In genomic region chr1:236281286-236282158, GRCh38 we compare ENCODE assay signal across 8 cellular contexts. TPM values are rescaled to one million over a fixed set of nuclear protein-coding genes. Genes with fewer than 3 reads are reported as not detected.
DNase-seq lines count a peak whose midpoint lies in the region; ATAC-seq and TF ChIP-seq lines count a peak whose summit lies in the region.

Gene ERO1B, minus strand, starts transcription at chr1:236281958. Its CDS starts 175 bp downstream, at chr1:236281783.

- no peak within 1 kb of the TSS for H4K8ac ChIP-seq in IMR-90 (ENCODE audit: low read depth in 2 of 2, low read length in 2 of 2)

- H4K20me1 ChIP-seq in IMR-90 (ENCODE audit: insufficient read depth, low read length) (no peaks in the 10 kb centered on the region), OCI-LY7 (ENCODE audit: insufficient read depth, low read length) (no peaks in the 10 kb centered on the region)

- DNase-seq in DMS153 treated with DMSO at 0.1 percent for 48 hours (lab: John Stamatoyannopoulos, UW; ENCODE audit: unreplicated experiment) = peak; percentile 46
- peak; percentile 90 for DNase-seq in IMR-90
- peak; percentile 99 for DNase-seq in OCI-LY7 (ENCODE audit: low spot score)
- peak; percentile 97 for DNase-seq in activated T-cell treated with anti-CD3 and anti-CD28 coated beads for 48 hours (ENCODE audit: low read depth)
- peak; percentile 96 to 98 for DNase-seq in erythroblast (lab: John Stamatoyannopoulos, UW)
- peak; percentile 86 to 95 for DNase-seq in stimulated activated CD8-positive, alpha-beta memory T cell treated with anti-CD3 and anti-CD28 coated beads, Interleukin-4, amount 100 ng/mL, for 4 hours (ENCODE audit: low read depth in 2 of 2, low spot score in 1 of 2)

- TF ChIP-seq CTCF in IMR-90 (conservative IDR thresholded peaks at IDR 0.05; ENCODE audit: low read depth, low read length) = no peak
- no peak for TF ChIP-seq CTCF in OCI-LY7 (conservative IDR thresholded peaks at IDR 0.05; ENCODE audit: low read length)

- H3K27me3 ChIP-seq in IMR-90 (ENCODE audit: control insufficient read depth, insufficient read depth, low read length) = peaks cover 5% of the 10 kb centered on the region
- peaks cover 0 to 15% of the 10 kb centered on the region in 2 donors for H3K27me3 ChIP-seq in mucosa of rectum (ENCODE audit: control insufficient read depth in 2 of 2, insufficient read depth in 2 of 2, low read length in 2 of 2)

- peak within 1 kb of the TSS; percentile 72 for H3K9ac ChIP-seq in IMR-90 (ENCODE audit: low read depth, low read length)
- H3K9ac ChIP-seq in mucosa of rectum (ENCODE audit: low read depth in 1 of 2, low read length in 2 of 2) = peak within 1 kb of the TSS; percentile 79 to 81

- no peak within 1 kb of the TSS for H4K91ac ChIP-seq in IMR-90 (ENCODE audit: insufficient read depth, low read depth, low read length)

- peaks cover 10% of the 10 kb centered on the region; the same call in 1 of the 2 replicates for H3K79me2 ChIP-seq in OCI-LY7 (ENCODE audit: insufficient read depth, low read depth, low read length)

- in situ Hi-C loops in IMR-90 (cut with MboI; ENCODE audit: low sequenced_read_pairs) = no loop called here

- H2AFZ ChIP-seq in IMR-90 (replicated peaks; ENCODE audit: low read length, poor library complexity) (peak within 1 kb of the TSS; percentile 99), OCI-LY7 (ENCODE audit: low read length) (peak within 1 kb of the TSS; percentile 73)

- dilution Hi-C loops in IMR-90 (cut with HindIII; ENCODE audit: low sequenced_read_pairs, unreplicated experiment) = no loop called here

- 0% methylated on average over 26 of the region's 88 CpGs; no CpG with 5 or more reads in 1 of the 2 experiments for WGBS in IMR-90 (ENCODE audit: extremely low coverage in 2 of 2, insufficient read length in 1 of 2), 2 experiments

- 0 out of 2 replicates have a peak within 1 kb of the TSS, but pooled peaks have one; percentile 18 for H3K23ac ChIP-seq in IMR-90 (ENCODE audit: low read depth, low read length)

- H3K4me3 ChIP-seq in IMR-90 (ENCODE audit: insufficient read depth, low read depth, low read length) (peak within 1 kb of the TSS; percentile 70), OCI-LY7 (ENCODE audit: low read depth, low read length, poor library complexity, severe bottlenecking) (peak within 1 kb of the TSS; percentile 85), mucosa of rectum (ENCODE audit: low read length in 2 of 2) (peak within 1 kb of the TSS; percentile 86 to 95)

- H3K9me2 ChIP-seq in OCI-LY7 (ENCODE audit: insufficient read depth, low read length) = no peaks in the 10 kb centered on the region

- H3K4me2 ChIP-seq in IMR-90 (ENCODE audit: low read depth, low read length) (peak within 1 kb of the TSS; percentile 70), OCI-LY7 (ENCODE audit: low read length) (peak within 1 kb of the TSS; percentile 90)

- H3K36me3 ChIP-seq in IMR-90 (ENCODE audit: control insufficient read depth, insufficient read depth, low read length) (no peaks in the 10 kb centered on the region), OCI-LY7 (ENCODE audit: insufficient read depth, low read length) (peaks cover 4% of the 10 kb centered on the region; the same call in 1 of the 2 replicates), mucosa of rectum (ENCODE audit: control insufficient read depth in 2 of 2, insufficient read depth in 2 of 2, low read length in 2 of 2) (no peaks in the 10 kb centered on the region)

- no peaks in the 10 kb centered on the region for H3K79me1 ChIP-seq in IMR-90 (ENCODE audit: low read depth in 1 of 2, low read length in 2 of 2)

- H3K14ac ChIP-seq in IMR-90 (replicated peaks; ENCODE audit: low read depth, low read length) = no peak within 1 kb of the TSS

- no peak within 1 kb of the TSS for H2BK20ac ChIP-seq in IMR-90 (ENCODE audit: low read depth, low read length)

- no peak within 1 kb of the TSS for H3K4ac ChIP-seq in IMR-90 (ENCODE audit: low read depth, low read length)

- H4K5ac ChIP-seq in IMR-90 (ENCODE audit: low read depth, low read length) = no peak within 1 kb of the TSS

- no peak for TF ChIP-seq RAD21 in IMR-90 (IDR thresholded peaks at IDR 0.05; ENCODE audit: low read length)

- no peak within 1 kb of the TSS for H2AK5ac ChIP-seq in IMR-90 (ENCODE audit: low read depth, low read length)

- H3K56ac ChIP-seq in IMR-90 (ENCODE audit: extremely low read depth, insufficient read depth, low read length) = no peak within 1 kb of the TSS

- H2BK5ac ChIP-seq in IMR-90 (ENCODE audit: low read depth, low read length, poor library complexity, severe bottlenecking) = no peak within 1 kb of the TSS

- H3K4me1 ChIP-seq in IMR-90 (ENCODE audit: control insufficient read depth, insufficient read depth, low read length) = no peaks in the 10 kb centered on the region; the same call in 1 of the 2 replicates
- peaks cover 55% of the 10 kb centered on the region for H3K4me1 ChIP-seq in OCI-LY7 (ENCODE audit: insufficient read depth, low read length, poor library complexity, severe bottlenecking)
- peaks cover 5 to 7% of the 10 kb centered on the region in 2 donors for H3K4me1 ChIP-seq in mucosa of rectum (ENCODE audit: control insufficient read depth in 2 of 2, insufficient read depth in 2 of 2, low read length in 2 of 2)

- H3K9me3 ChIP-seq in IMR-90 (ENCODE audit: control insufficient read depth, insufficient read depth, low read length) (no peaks in the 10 kb centered on the region), OCI-LY7 (ENCODE audit: low read length) (no peaks in the 10 kb centered on the region; the same call in 1 of the 2 replicates), mucosa of rectum (ENCODE audit: control insufficient read depth in 2 of 2, low read length in 2 of 2) (no peaks in the 10 kb centered on the region)

- no peak within 1 kb of the TSS for H3K18ac ChIP-seq in IMR-90 (ENCODE audit: low read depth, low read length)

- no peaks in the 10 kb centered on the region for H3K9me1 ChIP-seq in IMR-90 (ENCODE audit: insufficient read depth, low read length)

- POLR2A ChIA-PET in IMR-90 (lab: Charles Lee; ENCODE audit: unreplicated experiment) (no interaction called here), OCI-LY7 (lab: Charles Lee) (interaction anchor here (0.6 to 1.3 kb wide), 5 partner anchors 8 to 68 kb away, joined by 3 read pairs; no protein-coding TSS in a partner anchor)

- no peak within 1 kb of the TSS for H2BK120ac ChIP-seq in IMR-90 (ENCODE audit: low read depth, low read length)

- H2AK9ac ChIP-seq in IMR-90 (replicated peaks; ENCODE audit: low read depth, low read length, poor library complexity) = peak within 1 kb of the TSS; percentile 34

- peak; percentile 66; the same call in 1 of the 2 replicates for TF ChIP-seq POLR2A in IMR-90 (IDR thresholded peaks at IDR 0.05; ENCODE audit: low read depth, low read length)
- TF ChIP-seq POLR2A in erythroblast (IDR thresholded peaks at IDR 0.05; ENCODE audit: low read length) = peak; percentile 48

- BruUV-seq in IMR-90 (replicated peaks; lab: Mats Ljungman, UMichigan) (no TSS peak), OCI-LY7 (replicated peaks; lab: Mats Ljungman, UMichigan) (no TSS peak)

- H2BK15ac ChIP-seq in IMR-90 (ENCODE audit: low read depth, low read length) = no peak within 1 kb of the TSS

- H3K27ac ChIP-seq in IMR-90 (ENCODE audit: insufficient read depth, low read length) = no peak within 1 kb of the TSS
- H3K27ac ChIP-seq in OCI-LY7 (ENCODE audit: low read depth, low read length, poor library complexity, severe bottlenecking) = peak within 1 kb of the TSS; percentile 95
- H3K27ac ChIP-seq in mucosa of rectum (ENCODE audit: low read depth in 2 of 2, low read length in 2 of 2) = peak within 1 kb of the TSS; percentile 55 to 65

- CTCF ChIA-PET in IMR-90 (lab: Yijun Ruan, JAX) = interaction anchor here (0.6 kb wide), 1 partner anchor 188 kb away, joined by 8 read pairs; no protein-coding TSS in a partner anchor
- CTCF ChIA-PET in OCI-LY7 (lab: Charles Lee; ENCODE audit: unreplicated experiment) = no interaction called here

- peak; percentile 76 for ATAC-seq in GM21529 (IDR thresholded peaks at IDR 0.05; ENCODE audit: unreplicated experiment)
- peak; percentile 99 for ATAC-seq in IMR-90 (ENCODE audit: low read depth)

- intact Hi-C loops in IMR-90 (cut with micrococcal nuclease) = loop anchor here (2.0 to 5.0 kb wide), 3 partner anchors 139 to 241 kb away; partner anchors contain the start of genes GPR137B and LGALS8
- intact Hi-C loops in OCI-LY7 (cut with micrococcal nuclease; ENCODE audit: unreplicated experiment) = loop anchor here (1.0 to 10.0 kb wide), 6 partner anchors 123 to 954 kb away; partner anchors contain the start of genes ARID4B, B3GALNT2, GGPS1 and LYST

TF ChIP-seq in IMR-90, 13 proteins besides CTCF, POLR2A, EP300 and RAD21:
- TF ChIP-seq MAZ (IDR thresholded peaks at IDR 0.05; ENCODE audit: borderline replicate concordance, low read depth, low read length) (peak; percentile 88; the same call in 1 of the 2 replicates), MXI1 (IDR thresholded peaks at IDR 0.05; ENCODE audit: borderline replicate concordance, low read depth, low read length) (no peak; the same call in 1 of the 2 replicates)

RNA-seq across cellular contexts. Expression of gene ERO1B, which starts in this region (rescaled TPM):
- total RNA-seq in IMR-90 (2012; rRNA removed) (0.54 and 1.7 TPM in 2 replicates), OCI-LY7 (2022) (11.0 and 14.2 TPM in 2 replicates)
- polyA plus RNA-seq in IMR-90 (2012; rRNA removed) = 0.52 and 0.60 TPM in 2 replicates
- polyA plus RNA-seq in IMR-90 (2012; cell fraction: cytosol; rRNA removed) = 0.23 TPM in 2 replicates
- polyA plus RNA-seq in IMR-90 (2012; cell fraction: nucleus; rRNA removed; ENCODE audit: low replicate concordance) = 0.33 and 0.94 TPM in 2 replicates
- 7.0 and 7.6 TPM in 2 replicates for total RNA-seq in OCI-LY7 (2014; rRNA removed; shearing (Covaris generic))

Comparison
In these comparisons a context has a peak if more than half of its experiments do, and no peak if none do; other contexts are left out.
1. DNase-seq: peak in every context shown above with its lines; median percentile 99 in OCI-LY7; 97 in activated T-cell treated with anti-CD3 and anti-CD28 coated beads for 48 hours; 97 in erythroblast; 90 in stimulated activated CD8-positive, alpha-beta memory T cell treated with anti-CD3 and anti-CD28 coated beads, Interleukin-4, amount 100 ng/mL, for 4 hours; 90 in IMR-90; 46 in DMS153 treated with DMSO at 0.1 percent for 48 hours.